17 cellular contexts compared by ENCODE assay signal in the genomic region with DNA sequence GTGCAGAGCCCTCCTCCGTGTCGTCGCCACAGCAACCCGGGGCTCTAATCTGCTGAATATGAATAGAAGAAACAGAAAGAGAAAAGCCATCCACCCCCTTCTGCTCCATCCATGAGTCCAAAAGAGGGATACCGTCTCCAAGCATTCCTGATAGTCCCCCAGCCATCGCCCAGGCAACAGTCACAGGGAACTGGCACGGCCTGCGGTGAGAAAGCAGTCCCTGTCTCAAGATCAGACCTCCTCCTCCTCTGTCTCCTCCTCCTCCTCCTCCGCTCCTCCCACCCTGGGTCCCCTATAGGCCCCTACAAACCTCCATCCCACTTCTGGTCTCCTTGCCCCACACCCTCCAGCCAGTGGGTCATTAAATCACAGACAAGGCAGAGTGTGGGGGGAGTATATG.
DNase-seq lines count a peak whose midpoint lies in the region; ATAC-seq and TF ChIP-seq lines count a peak whose summit lies in the region.
"Had no signal": no experiment of that assay in that cellular context is flagged by ENCODE, and none has a peak within 500 bp of the region (broad histone marks: within the 10 kb centered on the region; RNA-seq: fewer than 3 reads in every experiment).

No MANE protein-coding gene starts in this region.

- no peak overlapping the region for H2BK15ac ChIP-seq in neuronal stem cell (ENCODE audit: low read length)

- no peaks in the 10 kb centered on the region for H3K4me1 Mint-ChIP-seq in activated T-cell treated with anti-CD3 and anti-CD28 coated beads, Interleukin-2, amount 50 U/mL, for 4 hours (ENCODE audit: low read depth)

- H3K27me3 ChIP-seq in right cardiac atrium (ENCODE audit: control insufficient read depth, insufficient read depth), result no peaks in the 10 kb centered on the region
- no peaks in the 10 kb centered on the region for H3K27me3 ChIP-seq in neuronal stem cell (ENCODE audit: control insufficient read depth in 3 of 3, insufficient read depth in 3 of 3, low read depth in 1 of 3, low read length in 3 of 3)
- H3K27me3 ChIP-seq in right lobe of liver, result no peaks in the 10 kb centered on the region
- H3K27me3 ChIP-seq: uterus had no signal

- intact Hi-C loops in right cardiac atrium (cut with DNase I), result loop anchor here in 1 of 4 donors (10.0 kb wide), 1 partner anchor 63 kb away; no protein-coding TSS in a partner anchor
- intact Hi-C loops in right lobe of liver (cut with DNase I), result no loop called here

- H3K4ac ChIP-seq in neuronal stem cell (ENCODE audit: low read length), result no peak overlapping the region

- peak overlapping the region; percentile 65 for H3K27ac ChIP-seq in C4-2B
- H3K27ac ChIP-seq in VCaP, result peak overlapping the region; percentile 87
- H3K27ac ChIP-seq in right cardiac atrium (ENCODE audit: low read length), result no peak overlapping the region
- no peak overlapping the region for H3K27ac ChIP-seq in neuronal stem cell (replicated peaks; ENCODE audit: low read length)
- no peak overlapping the region for H3K27ac ChIP-seq in right lobe of liver
- H3K27ac ChIP-seq: uterus had no signal

- H4K91ac ChIP-seq in neuronal stem cell (ENCODE audit: low read depth, low read length, poor library complexity), result no peak overlapping the region

- H3K4me3 ChIP-seq in right cardiac atrium (ENCODE audit: low read length) (no peak overlapping the region), neuronal stem cell (ENCODE audit: low read length in 2 of 2) (peak overlapping the region in 1 of 2 donors; percentile 1), right lobe of liver (no peak overlapping the region)
- H3K4me3 ChIP-seq: lung, uterus had no signal

- H3K36me3 ChIP-seq in neuronal stem cell (replicated peaks in 1 of 2; ENCODE audit: control insufficient read depth in 2 of 2, insufficient read depth in 2 of 2, low read length in 2 of 2), result no peaks in the 10 kb centered on the region
- no peaks in the 10 kb centered on the region for H3K36me3 ChIP-seq in right lobe of liver
- H3K36me3 ChIP-seq: uterus had no signal

- no peaks in the 10 kb centered on the region for H3K27me3 Mint-ChIP-seq in activated T-cell treated with anti-CD3 and anti-CD28 coated beads, Interleukin-2, amount 50 U/mL, for 4 hours (ENCODE audit: low read depth)
- H3K27me3 Mint-ChIP-seq: natural killer cell treated with Interleukin-12 subunit alpha and Interleukin-12 subunit beta and Interleukin-15 and Interleukin-18, amount 100 ng/mL, for 72 hours; stimulated activated naive CD8-positive, alpha-beta T cell treated with anti-CD3 and anti-CD28 coated beads, Interleukin-15, Interleukin-2, amounts not matched to agents 100 ng/mL and 50 ng/mL, for 24 hours had no signal

- no peak overlapping the region for H3K18ac ChIP-seq in neuronal stem cell (ENCODE audit: low read length)

- H3K14ac ChIP-seq in neuronal stem cell (ENCODE audit: low read length), result no peak overlapping the region

- no peaks in the 10 kb centered on the region for H3K9me3 ChIP-seq in right cardiac atrium (ENCODE audit: control insufficient read depth, low read length)
- no peaks in the 10 kb centered on the region for H3K9me3 ChIP-seq in neuronal stem cell (replicated peaks in 1 of 2; ENCODE audit: control insufficient read depth in 2 of 2, insufficient read depth in 1 of 2, low read depth in 1 of 2, low read length in 2 of 2)
- no peaks in the 10 kb centered on the region for H3K9me3 ChIP-seq in right lobe of liver
- H3K9me3 ChIP-seq: uterus had no signal

- no peak for TF ChIP-seq POLR2A in right lobe of liver (IDR thresholded peaks at IDR 0.05)

- H3K4me2 ChIP-seq in neuronal stem cell (ENCODE audit: insufficient read depth, low read length, poor library complexity, severe bottlenecking), result no peak overlapping the region

- H2BK12ac ChIP-seq in neuronal stem cell (ENCODE audit: low read length), result no peak overlapping the region

- H4K8ac ChIP-seq in neuronal stem cell (ENCODE audit: low read depth, low read length), result no peak overlapping the region

- H3K79me1 ChIP-seq in neuronal stem cell (ENCODE audit: low read depth, low read length), result no peaks in the 10 kb centered on the region

- H2AK5ac ChIP-seq in neuronal stem cell (ENCODE audit: low read depth, low read length), result no peak overlapping the region

- H2AFZ ChIP-seq in neuronal stem cell (ENCODE audit: low read length), result peak overlapping the region; percentile 68

- H3K9me3 Mint-ChIP-seq in activated T-cell treated with anti-CD3 and anti-CD28 coated beads, Interleukin-2, amount 50 U/mL, for 4 hours, result peaks cover 9% of the 10 kb centered on the region
- H3K9me3 Mint-ChIP-seq: stimulated activated naive CD8-positive, alpha-beta T cell treated with anti-CD3 and anti-CD28 coated beads, Interleukin-15, Interleukin-2, amounts not matched to agents 100 ng/mL and 50 ng/mL, for 24 hours had no signal

- DNase-seq in right cardiac atrium, result peak; percentile 28 to 54 (median 53)
- no peak for DNase-seq in neuronal stem cell (ENCODE audit: low spot score)
- no peak for DNase-seq in right lobe of liver
- no peak for DNase-seq in activated T-cell treated with anti-CD3 and anti-CD28 coated beads, Interleukin-2, amount 50 U/mL, for 4 hours
- DNase-seq: activated CD8-positive, alpha-beta T cell treated with anti-CD3 and anti-CD28 coated beads, Interleukin-2, amount 10 ng/mL, durations not matched to agents 7 days and 5 days; cerebellar nuclear complex; COR-L47; NCI-H1694; stimulated activated CD4-positive, alpha-beta T cell treated with anti-CD3 and anti-CD28 coated beads, Interleukin-15, amount 100 ng/mL, for 24 hours; uterus had no signal

- no peaks in the 10 kb centered on the region for H3K36me3 Mint-ChIP-seq in activated T-cell treated with anti-CD3 and anti-CD28 coated beads, Interleukin-2, amount 50 U/mL, for 4 hours (ENCODE audit: insufficient read depth)
- H3K36me3 Mint-ChIP-seq: natural killer cell treated with Interleukin-12 subunit alpha and Interleukin-12 subunit beta and Interleukin-15 and Interleukin-18, amount 100 ng/mL, for 72 hours had no signal

- ATAC-seq in right cardiac atrium (peak; percentile 32 to 44), GM21526 (IDR thresholded peaks at IDR 0.05; ENCODE audit: low FRiP score, unreplicated experiment) (no peak), right lobe of liver (no peak), GM21737 (IDR thresholded peaks at IDR 0.05; ENCODE audit: unreplicated experiment) (no peak)
- ATAC-seq in activated T-cell treated with anti-CD3 and anti-CD28 coated beads, Interleukin-2, amount 50 U/mL, for 4 hours, result no peak
- ATAC-seq: activated CD8-positive, alpha-beta T cell treated with anti-CD3 and anti-CD28 coated beads, Interleukin-2, amount 10 ng/mL, durations not matched to agents 7 days and 5 days; natural killer cell treated with Interleukin-12 subunit alpha and Interleukin-12 subunit beta and Interleukin-15 and Interleukin-18, amount 100 ng/mL, for 72 hours had no signal

- 61% methylated on average over 9 of the region's 9 CpGs for WGBS in right cardiac atrium
- WGBS in neuronal stem cell (ENCODE audit: extremely low coverage in 2 of 2, insufficient read length in 2 of 2, insufficient replicate concordance in 1 of 2), 2 donors, result no CpG with 5 or more reads among the region's 9 CpGs
- 88% methylated on average over 3 of the region's 9 CpGs for WGBS in right lobe of liver (ENCODE audit: insufficient coverage, low coverage, low lambda C conversion rate, missing lambda C conversion rate)

- no peak overlapping the region for H2BK5ac ChIP-seq in neuronal stem cell (ENCODE audit: low read length)

- H3K23ac ChIP-seq in neuronal stem cell (ENCODE audit: low read depth, low read length, poor library complexity), result no peak overlapping the region

- no peak overlapping the region for H2BK120ac ChIP-seq in neuronal stem cell (ENCODE audit: low read depth, low read length)

- H3K4me3 Mint-ChIP-seq in activated T-cell treated with anti-CD3 and anti-CD28 coated beads, Interleukin-2, amount 50 U/mL, for 4 hours, result no peak overlapping the region
- H3K4me3 Mint-ChIP-seq: activated CD8-positive, alpha-beta T cell treated with anti-CD3 and anti-CD28 coated beads, Interleukin-2, amount 10 ng/mL, durations not matched to agents 7 days and 5 days; natural killer cell treated with Interleukin-12 subunit alpha and Interleukin-12 subunit beta and Interleukin-15 and Interleukin-18, amount 100 ng/mL, for 72 hours; stimulated activated naive CD8-positive, alpha-beta T cell treated with anti-CD3 and anti-CD28 coated beads, Interleukin-15, Interleukin-2, amounts not matched to agents 100 ng/mL and 50 ng/mL, for 24 hours had no signal

- H3K9ac ChIP-seq in neuronal stem cell (ENCODE audit: low read depth, low read length, poor library complexity), result no peak overlapping the region

- TF ChIP-seq CTCF in C4-2B (conservative IDR thresholded peaks at IDR 0.05), result no peak
- no peak for TF ChIP-seq CTCF in VCaP (conservative IDR thresholded peaks at IDR 0.05)
- no peak for TF ChIP-seq CTCF in right lobe of liver (IDR thresholded peaks at IDR 0.05)

- H3K4me1 ChIP-seq in right cardiac atrium (ENCODE audit: control insufficient read depth, insufficient read depth, low read length) (peaks cover 3% of the 10 kb centered on the region), neuronal stem cell (ENCODE audit: control insufficient read depth in 2 of 2, insufficient read depth in 1 of 2, low read depth in 1 of 2, low read length in 2 of 2) (peaks cover 5 to 32% of the 10 kb centered on the region in 2 donors), right lobe of liver (no peaks in the 10 kb centered on the region)
- H3K4me1 ChIP-seq: uterus had no signal

Comparison
In these comparisons a context has a peak if more than half of its experiments do, and no peak if none do; other contexts are left out.
1. H3K27ac ChIP-seq: peak in C4-2B (single experiment) and VCaP (single experiment); none in right cardiac atrium (single experiment), neuronal stem cell (single experiment) and right lobe of liver (0 of 3).
2. ATAC-seq: peak in right cardiac atrium (2 of 2); none in GM21526 (single experiment), right lobe of liver (0 of 4), GM21737 (single experiment) and activated T-cell treated with anti-CD3 and anti-CD28 coated beads, Interleukin-2, amount 50 U/mL, for 4 hours (0 of 2).
3. DNase-seq: peak in right cardiac atrium (3 of 3); none in neuronal stem cell (single experiment), right lobe of liver (0 of 3) and activated T-cell treated with anti-CD3 and anti-CD28 coated beads, Interleukin-2, amount 50 U/mL, for 4 hours (single experiment).